8 cellular contexts compared by ENCODE assay signal in genomic region chr10:61970182-61971015, GRCh38.
DNase-seq lines count a peak whose midpoint lies in the region; ATAC-seq and TF ChIP-seq lines count a peak whose summit lies in the region.

No MANE protein-coding gene starts in this region.

- H3K4me3 ChIP-seq in Panc1 (ENCODE audit: low read depth in 2 of 2, low read length in 2 of 2) (no peak overlapping the region), endocrine pancreas (ENCODE audit: control insufficient read depth, insufficient read depth, low read length) (peak overlapping the region; percentile 72), parathyroid adenoma (ENCODE audit: low read depth, low read length) (no peak overlapping the region)

- intact Hi-C loops in Panc1 (cut with micrococcal nuclease; ENCODE audit: unreplicated experiment) = no loop called here

- H3K27ac ChIP-seq in Panc1 (ENCODE audit: low read length) (peak overlapping the region; percentile 61), parathyroid adenoma (peak overlapping the region; percentile 26)

- CTCF ChIA-PET in Panc1 (lab: Charles Lee) = no interaction called here

- no peak overlapping the region for H2AFZ ChIP-seq in parathyroid adenoma

- DNase-seq in DMS114 treated with DMSO at 0.1 percent for 48 hours (lab: John Stamatoyannopoulos, UW; ENCODE audit: unreplicated experiment) = peak; percentile 78
- DNase-seq in Panc1 (ENCODE audit: low read depth, low spot score) = no peak
- no peak for DNase-seq in iPS-NIHi7 (ENCODE audit: extremely low spot score)
- DNase-seq in NOMO-1 treated with dmso at 0.1 percent for 144 hours (lab: John Stamatoyannopoulos, UW; ENCODE audit: unreplicated experiment) = no peak
- DNase-seq in HuH-7 (ENCODE audit: low spot score) = no peak

- POLR2A ChIA-PET in Panc1 (lab: Charles Lee) = no interaction called here

- H3K4me2 ChIP-seq in parathyroid adenoma (ENCODE audit: low read length) = no peak overlapping the region

- H3K9ac ChIP-seq in endocrine pancreas (ENCODE audit: control insufficient read depth, insufficient read depth, low read length) (no peak overlapping the region), parathyroid adenoma (no peak overlapping the region)

- no peaks in the 10 kb centered on the region for H3K79me2 ChIP-seq in parathyroid adenoma

- in situ Hi-C loops in Panc1 (cut with HindIII; ENCODE audit: low pct_unique_long_range_greater_than_20kb, low sequenced_read_pairs) = no loop called here

- H3K27me3 ChIP-seq in Panc1 (ENCODE audit: control insufficient read depth, insufficient read depth, low read length) = no peaks in the 10 kb centered on the region
- H3K27me3 ChIP-seq in endocrine pancreas (ENCODE audit: control insufficient read depth, insufficient read depth, low read length) = no peaks in the 10 kb centered on the region
- no peaks in the 10 kb centered on the region for H3K27me3 ChIP-seq in parathyroid adenoma (ENCODE audit: control insufficient read depth, insufficient read depth, low read length)

- no TSS peak for BruUV-seq in Panc1 (replicated peaks; lab: Mats Ljungman, UMichigan)

- no peaks in the 10 kb centered on the region for H3K9me3 ChIP-seq in Panc1 (ENCODE audit: control insufficient read depth, insufficient read depth, low read depth, low read length)
- no peaks in the 10 kb centered on the region for H3K9me3 ChIP-seq in endocrine pancreas (ENCODE audit: control insufficient read depth, low read length)
- H3K9me3 ChIP-seq in parathyroid adenoma (ENCODE audit: control insufficient read depth, low read length) = no peaks in the 10 kb centered on the region

- TF ChIP-seq CTCF in Panc1 (IDR thresholded peaks at IDR 0.05) (no peak), parathyroid adenoma (IDR thresholded peaks at IDR 0.05) (no peak)

- H3K36me3 ChIP-seq in Panc1 (ENCODE audit: control insufficient read depth, insufficient read depth, low read length) (no peaks in the 10 kb centered on the region), endocrine pancreas (ENCODE audit: control insufficient read depth, insufficient read depth, low read length) (no peaks in the 10 kb centered on the region), parathyroid adenoma (ENCODE audit: control insufficient read depth, insufficient read depth, low read length) (no peaks in the 10 kb centered on the region)

- H3K4me1 ChIP-seq in Panc1 (ENCODE audit: control insufficient read depth, insufficient read depth, low read length) (peaks cover 46% of the 10 kb centered on the region), endocrine pancreas (ENCODE audit: control insufficient read depth, insufficient read depth, low read length) (peaks cover 41% of the 10 kb centered on the region), parathyroid adenoma (no peaks in the 10 kb centered on the region)

- no peak for ATAC-seq in Panc1
- ATAC-seq in GM18502 (IDR thresholded peaks at IDR 0.05; ENCODE audit: poor library complexity, unreplicated experiment) = no peak
